ENCODE assay signal across 23 cellular contexts in the genomic region with DNA sequence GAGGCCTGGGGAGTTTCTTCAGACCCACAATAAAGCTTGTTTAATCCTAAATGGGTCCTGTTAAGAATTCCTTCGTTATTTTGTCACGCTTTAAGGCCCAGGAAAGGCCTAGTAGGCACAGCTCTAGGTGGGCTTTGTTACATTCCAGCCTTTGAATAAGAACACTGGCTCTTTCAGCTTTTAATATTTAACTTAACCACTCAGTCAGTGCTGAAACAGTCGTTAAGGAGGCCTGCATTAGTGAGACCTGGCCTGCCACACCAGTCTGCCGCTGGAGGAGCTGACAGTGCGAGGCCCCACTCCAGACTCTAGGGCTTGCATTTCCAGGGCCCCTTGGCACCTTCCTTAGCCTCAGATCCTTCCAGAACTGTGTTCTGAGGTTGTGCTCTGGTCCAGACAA.
"Had no signal": no experiment of that assay in that cellular context is flagged by ENCODE, and none has a peak within 500 bp of the region (broad histone marks: within the 10 kb centered on the region; RNA-seq: fewer than 3 reads in every experiment).

No MANE protein-coding gene starts in this region.

- H3K4me1 Mint-ChIP-seq: naive B cell; stimulated activated memory B cell treated with anti-CD40 and anti-IgM and Interleukin-4, amounts not matched to agents 10 μg/mL and 1 μg/mL and 100 μg/mL, for 72 hours; stimulated activated naive CD8-positive, alpha-beta T cell treated with anti-CD3 and anti-CD28 coated beads, Interleukin-15, amount 100 ng/mL, for 72 hours had no signal

- DNase-seq: activated CD4-positive, alpha-beta T cell treated with anti-CD3 and anti-CD28 coated beads for 4 hours; activated CD4-positive, alpha-beta T cell treated with anti-CD3 and anti-CD28 coated beads, Interleukin-2, amount 50 U/mL, for 4 hours; activated effector memory CD4-positive, alpha-beta T cell treated with Interleukin-2 at 50 U/mL for 16 hours; activated naive CD4-positive, alpha-beta T cell treated with Interleukin-2 at 50 U/mL for 16 hours; anterior cingulate cortex; effector memory CD4-positive, alpha-beta T cell; erythroblast; gastrocnemius medialis; glutamatergic neuron; left cardiac atrium; naive B cell; stimulated activated CD4-positive, alpha-beta T cell treated with anti-CD3 and anti-CD28 coated beads, Interleukin-1b, Interleukin-23, amount 100 ng/mL, for 48 hours; stimulated activated CD4-positive, alpha-beta T cell treated with anti-CD3 and anti-CD28 coated beads, Interleukin-4, amount 100 ng/mL, for 4 hours; stimulated activated CD8-positive, alpha-beta memory T cell treated with anti-CD3 and anti-CD28 coated beads, Interleukin-4, amount 100 ng/mL, for 48 hours; stimulated activated naive CD8-positive, alpha-beta T cell treated with anti-CD3 and anti-CD28 coated beads, Interleukin-15, amount 100 ng/mL, for 72 hours; T-helper 9 cell had no signal

- H3K27ac Mint-ChIP-seq: activated naive CD8-positive, alpha-beta T cell; mesothelial cell of epicardium; naive B cell; stimulated activated memory B cell treated with anti-CD40 and anti-IgM and Interleukin-4, amounts not matched to agents 10 μg/mL and 1 μg/mL and 100 μg/mL, for 72 hours; T-helper 1 cell treated with Interleukin-12 subunit alpha and Interleukin-12 subunit beta and Interleukin-4 antibody, amounts not matched to agents 30 μg/mL and 1 μg/mL, for 36 hours had no signal

- H3K27ac ChIP-seq: gastrocnemius medialis, tibial artery, VCaP had no signal

- H3K4me3 ChIP-seq: gastrocnemius medialis, smooth muscle cell, tibial artery had no signal

- H3K4me2 ChIP-seq: smooth muscle cell had no signal

- ATAC-seq: gastrocnemius medialis; left cardiac atrium; stimulated activated memory B cell treated with anti-CD40 and anti-IgM and Interleukin-4, amounts not matched to agents 10 μg/mL and 1 μg/mL and 100 μg/mL, for 72 hours; stimulated activated naive CD8-positive, alpha-beta T cell treated with anti-CD3 and anti-CD28 coated beads, Interleukin-15, amount 100 ng/mL, for 72 hours had no signal

- H3K9me3 Mint-ChIP-seq: mesothelial cell of epicardium; naive B cell; stimulated activated memory B cell treated with anti-CD40 and anti-IgM and Interleukin-4, amounts not matched to agents 10 μg/mL and 1 μg/mL and 100 μg/mL, for 72 hours; stimulated activated naive CD8-positive, alpha-beta T cell treated with anti-CD3 and anti-CD28 coated beads, Interleukin-15, amount 100 ng/mL, for 72 hours; T-helper 1 cell treated with Interleukin-12 subunit alpha and Interleukin-12 subunit beta and Interleukin-4 antibody, amounts not matched to agents 30 μg/mL and 1 μg/mL, for 36 hours had no signal

- H3K36me3 ChIP-seq: gastrocnemius medialis, tibial artery had no signal

- H3K9me3 ChIP-seq: gastrocnemius medialis, tibial artery had no signal

- H3K36me3 Mint-ChIP-seq: activated naive CD8-positive, alpha-beta T cell; mesothelial cell of epicardium; naive B cell; stimulated activated memory B cell treated with anti-CD40 and anti-IgM and Interleukin-4, amounts not matched to agents 10 μg/mL and 1 μg/mL and 100 μg/mL, for 72 hours had no signal

- H3K4me1 ChIP-seq: gastrocnemius medialis, tibial artery had no signal

- H3K27me3 Mint-ChIP-seq: activated naive CD8-positive, alpha-beta T cell; naive B cell; stimulated activated memory B cell treated with anti-CD40 and anti-IgM and Interleukin-4, amounts not matched to agents 10 μg/mL and 1 μg/mL and 100 μg/mL, for 72 hours; stimulated activated naive CD8-positive, alpha-beta T cell treated with anti-CD3 and anti-CD28 coated beads, Interleukin-15, amount 100 ng/mL, for 72 hours had no signal

- H3K4me3 Mint-ChIP-seq: activated naive CD8-positive, alpha-beta T cell; mesothelial cell of epicardium; naive B cell; stimulated activated memory B cell treated with anti-CD40 and anti-IgM and Interleukin-4, amounts not matched to agents 10 μg/mL and 1 μg/mL and 100 μg/mL, for 72 hours; stimulated activated naive CD8-positive, alpha-beta T cell treated with anti-CD3 and anti-CD28 coated beads, Interleukin-15, amount 100 ng/mL, for 72 hours; T-helper 1 cell treated with Interleukin-12 subunit alpha and Interleukin-12 subunit beta and Interleukin-4 antibody, amounts not matched to agents 30 μg/mL and 1 μg/mL, for 36 hours had no signal
